Comparison of ENCODE assay signal across 15 cellular contexts in genomic region chr17:20920813-20921199, GRCh38.
DNase-seq lines count a peak whose midpoint lies in the region; ATAC-seq and TF ChIP-seq lines count a peak whose summit lies in the region.
"Had no signal": no experiment of that assay in that cellular context is flagged by ENCODE, and none has a peak within 500 bp of the region (broad histone marks: within the 10 kb centered on the region; RNA-seq: fewer than 3 reads in every experiment).

No MANE protein-coding gene starts in this region.

- H3K27ac Mint-ChIP-seq in endodermal cell = peak overlapping the region; percentile 89
- H3K27ac Mint-ChIP-seq in mesothelial cell of epicardium = peak overlapping the region; percentile 97
- no peak overlapping the region for H3K27ac Mint-ChIP-seq in activated naive CD8-positive, alpha-beta T cell treated with anti-CD3 and anti-CD28 coated beads, Interleukin-2, amount 50 U/mL, for 24 hours
- H3K27ac Mint-ChIP-seq: activated naive CD4-positive, alpha-beta T cell treated with anti-CD3 and anti-CD28 coated beads, Interleukin-2, amount 10 ng/mL, durations not matched to agents 7 days and 5 days; T-helper 1 cell treated with Interleukin-12 subunit alpha and Interleukin-12 subunit beta and Interleukin-4 antibody, amounts not matched to agents 30 μg/mL and 1 μg/mL, for 36 hours had no signal

- H3K4me1 Mint-ChIP-seq in endodermal cell = peaks cover 22% of the 10 kb centered on the region
- peaks cover 32% of the 10 kb centered on the region for H3K4me1 Mint-ChIP-seq in mesothelial cell of epicardium
- H3K4me1 Mint-ChIP-seq in activated naive CD8-positive, alpha-beta T cell treated with anti-CD3 and anti-CD28 coated beads, Interleukin-2, amount 50 U/mL, for 24 hours = peaks cover 8% of the 10 kb centered on the region

- H3K4me1 ChIP-seq in HUES48 (ENCODE audit: control insufficient read depth, insufficient read depth, low read length) (peaks cover 14% of the 10 kb centered on the region; the same call in 1 of the 2 replicates), endodermal cell (ENCODE audit: control insufficient read depth, insufficient read depth, low read length) (peaks cover 7% of the 10 kb centered on the region), SJCRH30 (peaks cover 7% of the 10 kb centered on the region)
- H3K4me1 ChIP-seq: parathyroid adenoma had no signal

- H3K4me3 Mint-ChIP-seq in endodermal cell (no peak overlapping the region), mesothelial cell of epicardium (no peak overlapping the region)
- H3K4me3 Mint-ChIP-seq in activated naive CD8-positive, alpha-beta T cell treated with anti-CD3 and anti-CD28 coated beads, Interleukin-2, amount 50 U/mL, for 24 hours = no peak overlapping the region
- H3K4me3 Mint-ChIP-seq: activated naive CD4-positive, alpha-beta T cell treated with anti-CD3 and anti-CD28 coated beads, Interleukin-2, amount 10 ng/mL, durations not matched to agents 7 days and 5 days; T-helper 1 cell treated with Interleukin-12 subunit alpha and Interleukin-12 subunit beta and Interleukin-4 antibody, amounts not matched to agents 30 μg/mL and 1 μg/mL, for 36 hours had no signal

- H3K9me3 Mint-ChIP-seq in endodermal cell (peaks cover 10% of the 10 kb centered on the region), mesothelial cell of epicardium (peaks cover 3% of the 10 kb centered on the region)
- H3K9me3 Mint-ChIP-seq in activated naive CD8-positive, alpha-beta T cell treated with anti-CD3 and anti-CD28 coated beads, Interleukin-2, amount 50 U/mL, for 24 hours = peaks cover 7% of the 10 kb centered on the region

- 22% methylated on average over 1 of the region's 1 CpG; no CpG with 5 or more reads in 1 of the 2 experiments for WGBS in endodermal cell (ENCODE audit: insufficient coverage in 1 of 2, insufficient read length in 1 of 2), 2 experiments

- H3K36me3 ChIP-seq in HUES48 (ENCODE audit: control insufficient read depth, insufficient read depth, low read length) (no peaks in the 10 kb centered on the region), endodermal cell (ENCODE audit: control insufficient read depth, insufficient read depth, low read length) (no peaks in the 10 kb centered on the region), SJCRH30 (no peaks in the 10 kb centered on the region)

- H3K9me3 ChIP-seq in HUES48 (ENCODE audit: control insufficient read depth, insufficient read depth, low read length) (no peaks in the 10 kb centered on the region), endodermal cell (ENCODE audit: control insufficient read depth, low read length) (no peaks in the 10 kb centered on the region), SJCRH30 (replicated peaks) (peaks cover 5% of the 10 kb centered on the region)

- H3K4me3 ChIP-seq in HUES48 (ENCODE audit: low read depth, low read length) = no peak overlapping the region; the same call in 1 of the 2 replicates
- no peak overlapping the region for H3K4me3 ChIP-seq in endodermal cell (ENCODE audit: low read length)
- H3K4me3 ChIP-seq in SJCRH30 = no peak overlapping the region
- H3K4me3 ChIP-seq: lung had no signal

- H3K27me3 Mint-ChIP-seq in endodermal cell (ENCODE audit: insufficient read depth) (no peaks in the 10 kb centered on the region), mesothelial cell of epicardium (ENCODE audit: low read depth) (no peaks in the 10 kb centered on the region)
- peaks cover 14% of the 10 kb centered on the region for H3K27me3 Mint-ChIP-seq in activated naive CD8-positive, alpha-beta T cell treated with anti-CD3 and anti-CD28 coated beads, Interleukin-2, amount 50 U/mL, for 24 hours

- H3K27ac ChIP-seq in 22Rv1 (peak overlapping the region; percentile 29), HUES48 (ENCODE audit: low read depth, low read length) (peak overlapping the region; percentile 47), endodermal cell (ENCODE audit: low read depth, low read length) (peak overlapping the region; percentile 46), SJCRH30 (no peak overlapping the region)
- H3K27ac ChIP-seq: parathyroid adenoma had no signal

- H3K9ac ChIP-seq in HUES48 (ENCODE audit: low read depth, low read length) = no peak overlapping the region; the same call in 1 of the 2 replicates
- H3K9ac ChIP-seq in endodermal cell (ENCODE audit: extremely low read depth, low read length, poor library complexity, severe bottlenecking) = peak overlapping the region; percentile 69
- H3K9ac ChIP-seq: parathyroid adenoma had no signal

- H3K36me3 Mint-ChIP-seq in endodermal cell (ENCODE audit: low read depth) (peaks cover 17% of the 10 kb centered on the region), mesothelial cell of epicardium (peaks cover 28% of the 10 kb centered on the region)
- H3K36me3 Mint-ChIP-seq in activated naive CD8-positive, alpha-beta T cell treated with anti-CD3 and anti-CD28 coated beads, Interleukin-2, amount 50 U/mL, for 24 hours (ENCODE audit: low read depth) = no peaks in the 10 kb centered on the region
- H3K36me3 Mint-ChIP-seq: activated naive CD4-positive, alpha-beta T cell treated with anti-CD3 and anti-CD28 coated beads, Interleukin-2, amount 10 ng/mL, durations not matched to agents 7 days and 5 days had no signal

- no peak for ATAC-seq in activated naive CD8-positive, alpha-beta T cell treated with anti-CD3 and anti-CD28 coated beads, Interleukin-2, amount 50 U/mL, for 24 hours
- ATAC-seq in GM21390 (IDR thresholded peaks at IDR 0.05; ENCODE audit: unreplicated experiment) = no peak

- H3K27me3 ChIP-seq in HUES48 (ENCODE audit: control insufficient read depth, insufficient read depth, low read length) (no peaks in the 10 kb centered on the region), endodermal cell (ENCODE audit: control insufficient read depth, insufficient read depth, low read length, poor library complexity, severe bottlenecking) (no peaks in the 10 kb centered on the region), SJCRH30 (0 out of 2 replicates have a peak, but pooled peaks cover 3% of the 10 kb centered on the region)

- no peak for DNase-seq in endodermal cell
- no peak for DNase-seq in mesothelial cell of epicardium (ENCODE audit: low spot score in 2 of 2, unreplicated experiment in 2 of 2)
- DNase-seq in SJCRH30 = no peak
- DNase-seq in activated naive CD8-positive, alpha-beta T cell treated with anti-CD3 and anti-CD28 coated beads, Interleukin-2, amount 50 U/mL, for 24 hours = no peak
- no peak for DNase-seq in stimulated activated CD4-positive, alpha-beta T cell treated with anti-CD3 and anti-CD28 coated beads, Interleukin-4, amount 100 ng/mL, for 4 hours
- DNase-seq: activated naive CD4-positive, alpha-beta T cell treated with anti-CD3 and anti-CD28 coated beads, Interleukin-2, amount 10 ng/mL, durations not matched to agents 7 days and 5 days; DND-41; Karpas-422; NCI-H2029 treated with DMSO at 0.1 percent for 48 hours had no signal

- TF ChIP-seq CTCF in 22Rv1 (IDR thresholded peaks at IDR 0.05) (no peak), endodermal cell (conservative IDR thresholded peaks at IDR 0.05) (no peak), mesothelial cell of epicardium (IDR thresholded peaks at IDR 0.05; ENCODE audit: unreplicated experiment) (no peak)
